ENCODE assay signal across 8 cellular contexts in the genomic region with DNA sequence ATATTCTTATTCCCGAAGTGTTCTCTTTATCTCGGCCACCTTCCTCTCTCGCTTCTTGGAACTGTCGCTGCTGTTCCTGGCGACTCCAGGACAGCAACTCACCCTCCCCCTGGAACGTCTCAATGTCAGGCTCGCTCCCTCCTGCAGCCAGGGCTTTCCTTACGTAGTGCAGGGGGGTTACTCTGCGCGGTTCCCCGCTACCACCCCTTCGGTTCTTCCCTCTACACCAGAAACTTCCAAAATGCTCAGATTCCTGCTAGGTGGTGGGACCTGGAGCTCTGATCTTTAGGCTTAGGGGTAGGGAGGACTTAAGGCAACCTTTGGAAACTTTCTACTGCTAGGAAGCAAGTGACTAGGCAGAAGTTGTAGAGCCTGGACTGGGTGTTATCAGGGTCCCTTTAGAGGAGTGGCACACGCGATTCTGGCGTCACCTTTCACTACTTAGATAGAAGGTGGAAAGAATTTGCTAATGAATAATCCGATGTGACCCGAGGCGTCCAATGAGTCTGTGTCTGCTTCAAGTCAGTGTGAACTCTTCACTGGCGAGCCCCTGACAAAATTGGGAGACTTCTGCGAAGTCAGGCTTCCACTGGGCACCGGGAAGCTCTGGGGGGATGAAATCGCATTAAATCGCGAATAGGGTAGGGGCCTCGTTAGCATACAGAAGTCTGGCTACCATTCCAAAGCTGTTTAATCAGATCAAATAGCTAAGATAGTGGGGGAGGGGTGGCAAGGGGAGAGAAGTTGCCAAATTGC. TPM values are rescaled to one million over a fixed set of nuclear protein-coding genes. Genes with fewer than 3 reads are reported as not detected.
DNase-seq lines count a peak whose midpoint lies in the region; ATAC-seq and TF ChIP-seq lines count a peak whose summit lies in the region.

No MANE protein-coding gene starts in this region.

- peaks cover 29% of the 10 kb centered on the region for H3K4me1 Mint-ChIP-seq in activated naive CD4-positive, alpha-beta T cell treated with anti-CD3 and anti-CD28 coated beads, Interleukin-2, amount 50 U/mL, for 24 hours
- peaks cover 27% of the 10 kb centered on the region for H3K4me1 Mint-ChIP-seq in activated CD4-positive, alpha-beta T cell treated with anti-CD3 and anti-CD28 coated beads, Interleukin-2, amount 10 ng/mL, durations not matched to agents 24 days and 14 days

- no peak for TF ChIP-seq CTCF in fibroblast of villous mesenchyme (IDR thresholded peaks at IDR 0.05; ENCODE audit: insufficient read depth, low read depth, low read length)

- H3K27ac Mint-ChIP-seq in activated naive CD4-positive, alpha-beta T cell treated with anti-CD3 and anti-CD28 coated beads, Interleukin-2, amount 50 U/mL, for 24 hours = peak overlapping the region; percentile 37
- H3K27ac Mint-ChIP-seq in activated naive CD4-positive, alpha-beta T cell treated with anti-CD3 and anti-CD28 coated beads, Interleukin-2, amount 50 U/mL, for 72 hours = no peak overlapping the region
- no peak overlapping the region for H3K27ac Mint-ChIP-seq in activated CD4-positive, alpha-beta T cell treated with anti-CD3 and anti-CD28 coated beads, Interleukin-2, amount 10 ng/mL, durations not matched to agents 24 days and 14 days

- no peaks in the 10 kb centered on the region for H3K9me3 Mint-ChIP-seq in activated naive CD4-positive, alpha-beta T cell treated with anti-CD3 and anti-CD28 coated beads, Interleukin-2, amount 50 U/mL, for 24 hours
- H3K9me3 Mint-ChIP-seq in activated naive CD4-positive, alpha-beta T cell treated with anti-CD3 and anti-CD28 coated beads, Interleukin-2, amount 50 U/mL, for 72 hours = no peaks in the 10 kb centered on the region
- H3K9me3 Mint-ChIP-seq in activated CD4-positive, alpha-beta T cell treated with anti-CD3 and anti-CD28 coated beads, Interleukin-2, amount 10 ng/mL, durations not matched to agents 24 days and 14 days = no peaks in the 10 kb centered on the region

- H3K36me3 Mint-ChIP-seq in activated naive CD4-positive, alpha-beta T cell treated with anti-CD3 and anti-CD28 coated beads, Interleukin-2, amount 50 U/mL, for 24 hours = no peaks in the 10 kb centered on the region
- H3K36me3 Mint-ChIP-seq in activated naive CD4-positive, alpha-beta T cell treated with anti-CD3 and anti-CD28 coated beads, Interleukin-2, amount 50 U/mL, for 72 hours = peaks cover 5 to 6% of the 10 kb centered on the region in 2 donors
- no peaks in the 10 kb centered on the region for H3K36me3 Mint-ChIP-seq in activated CD4-positive, alpha-beta T cell treated with anti-CD3 and anti-CD28 coated beads, Interleukin-2, amount 10 ng/mL, durations not matched to agents 24 days and 14 days (ENCODE audit: low read depth)

- DNase-seq in activated naive CD4-positive, alpha-beta T cell treated with anti-CD3 and anti-CD28 coated beads, Interleukin-2, amount 50 U/mL, for 72 hours (ENCODE audit: low spot score in 2 of 2) = no peak
- DNase-seq in activated CD4-positive, alpha-beta T cell treated with anti-CD3 and anti-CD28 coated beads, Interleukin-2, amount 10 ng/mL, durations not matched to agents 24 days and 14 days = peak; percentile 69
- DNase-seq in fibroblast of villous mesenchyme (ENCODE audit: low read depth) (peak; percentile 29), occipital lobe (lab: John Stamatoyannopoulos, UW) (peak; percentile 14), activated gamma-delta T cell treated with Interleukin-2 at 50 U/mL for 16 hours (no peak)

- H3K4me3 Mint-ChIP-seq in activated naive CD4-positive, alpha-beta T cell treated with anti-CD3 and anti-CD28 coated beads, Interleukin-2, amount 50 U/mL, for 24 hours = peak overlapping the region; percentile 93
- peak overlapping the region; percentile 90 for H3K4me3 Mint-ChIP-seq in activated CD4-positive, alpha-beta T cell treated with anti-CD3 and anti-CD28 coated beads, Interleukin-2, amount 10 ng/mL, durations not matched to agents 24 days and 14 days

- peaks cover 28% of the 10 kb centered on the region for H3K27me3 Mint-ChIP-seq in activated naive CD4-positive, alpha-beta T cell treated with anti-CD3 and anti-CD28 coated beads, Interleukin-2, amount 50 U/mL, for 24 hours
- H3K27me3 Mint-ChIP-seq in activated CD4-positive, alpha-beta T cell treated with anti-CD3 and anti-CD28 coated beads, Interleukin-2, amount 10 ng/mL, durations not matched to agents 24 days and 14 days = peaks cover 56% of the 10 kb centered on the region

- ATAC-seq in activated naive CD4-positive, alpha-beta T cell treated with anti-CD3 and anti-CD28 coated beads, Interleukin-2, amount 50 U/mL, for 72 hours = no peak
- ATAC-seq in GM19035 (IDR thresholded peaks at IDR 0.05; ENCODE audit: unreplicated experiment) (no peak), GM21390 (IDR thresholded peaks at IDR 0.05; ENCODE audit: unreplicated experiment) (no peak)

- H3K4me3 ChIP-seq in fibroblast of villous mesenchyme (ENCODE audit: low read depth, low read length) = peak overlapping the region; percentile 74

- intact Hi-C loops in activated CD4-positive, alpha-beta T cell treated with anti-CD3 and anti-CD28 coated beads, Interleukin-2, amount 10 ng/mL, durations not matched to agents 24 days and 14 days (cut with micrococcal nuclease) = loop anchor here (1.0 to 5.0 kb wide), 5 partner anchors 32 to 376 kb away; partner anchors contain the start of gene DCAF4

RNA-seq across cellular contexts. Expression of gene DPF3, which starts 0.9 kb away (rescaled TPM):
- total RNA-seq in activated naive CD4-positive, alpha-beta T cell treated with anti-CD3 and anti-CD28 coated beads, Interleukin-2, amount 50 U/mL, for 72 hours = under 1 TPM in 1 of 2 donors, not detected in 1; 0.29 TPM
- total RNA-seq in activated CD4-positive, alpha-beta T cell treated with anti-CD3 and anti-CD28 coated beads, Interleukin-2, amount 10 ng/mL, durations not matched to agents 24 days and 14 days = 1.5 and 2.8 TPM in 2 replicates
- 6.8 and 10.4 TPM in 2 replicates for total RNA-seq in fibroblast of villous mesenchyme
- 5.3 TPM for total RNA-seq in occipital lobe

RNA-seq across cellular contexts. Expression of gene DCAF4, which starts 31.5 kb away (rescaled TPM):
- total RNA-seq in activated naive CD4-positive, alpha-beta T cell treated with anti-CD3 and anti-CD28 coated beads, Interleukin-2, amount 50 U/mL, for 72 hours = 10 to 100 TPM; 17.7 to 20.5 TPM
- 20.2 and 21.6 TPM in 2 replicates for total RNA-seq in activated CD4-positive, alpha-beta T cell treated with anti-CD3 and anti-CD28 coated beads, Interleukin-2, amount 10 ng/mL, durations not matched to agents 24 days and 14 days
- total RNA-seq in fibroblast of villous mesenchyme (12.5 and 14.8 TPM in 2 replicates), occipital lobe (7.0 TPM)

Comparison
In these comparisons a context has a peak if more than half of its experiments do, and no peak if none do; other contexts are left out.
1. DNase-seq: peak in activated CD4-positive, alpha-beta T cell treated with anti-CD3 and anti-CD28 coated beads, Interleukin-2, amount 10 ng/mL, durations not matched to agents 24 days and 14 days (single experiment), fibroblast of villous mesenchyme (single experiment) and occipital lobe (single experiment); none in activated naive CD4-positive, alpha-beta T cell treated with anti-CD3 and anti-CD28 coated beads, Interleukin-2, amount 50 U/mL, for 72 hours (0 of 2) and activated gamma-delta T cell treated with Interleukin-2 at 50 U/mL for 16 hours (single experiment).